In genomic region chr1:39105841-39106765, GRCh38 we compare ENCODE assay signal across 8 cellular contexts.
A peak's percentile ranks its signal among the peaks of the same experiment; 100 is the strongest.
DNase-seq lines count a peak whose midpoint lies in the region; ATAC-seq, FAIRE-seq and TF ChIP-seq lines count a peak whose summit lies in the region.

No MANE protein-coding gene starts in this region.

- CTCF ChIA-PET in BJ (lab: Yijun Ruan, JAX) (interaction anchor here (0.6 to 2.4 kb wide), 6 partner anchors 21 to 471 kb away, joined by 3 to 21 read pairs (median 4); no protein-coding TSS in a partner anchor), endothelial cell of umbilical vein (lab: Charles Lee) (interaction anchor here (0.7 to 7.0 kb wide), 8 partner anchors 15 to 153 kb away, joined by 3 to 82 read pairs (median 8); no protein-coding TSS in a partner anchor)

- POLR2A ChIA-PET in BJ (lab: Charles Lee) (interaction anchor here (0.7 to 1.4 kb wide), 2 partner anchors 54 to 289 kb away, joined by 3 to 6 read pairs; no protein-coding TSS in a partner anchor), endothelial cell of umbilical vein (lab: Charles Lee) (interaction anchor here (1.0 kb wide), 1 partner anchor 27 kb away, joined by 3 read pairs; no protein-coding TSS in a partner anchor)

- H3K36me3 ChIP-seq in BJ (ENCODE audit: control insufficient read depth, insufficient read depth, low read length) = no peaks in the 10 kb centered on the region
- H3K36me3 ChIP-seq in Loucy (ENCODE audit: insufficient read depth, low read length) = no peaks in the 10 kb centered on the region
- H3K36me3 ChIP-seq in endothelial cell of umbilical vein (ENCODE audit: control insufficient read depth in 2 of 2, extremely low read depth in 1 of 2, insufficient read depth in 2 of 2, low read length in 2 of 2) = no peaks in the 10 kb centered on the region
- no peaks in the 10 kb centered on the region for H3K36me3 ChIP-seq in mucosa of descending colon (ENCODE audit: low read depth)
- H3K36me3 ChIP-seq in tibial nerve = no peaks in the 10 kb centered on the region

- DNase-seq in BJ (ENCODE audit: low read depth) (no peak), GM19239 (ENCODE audit: insufficient read length, low spot score) (peak; percentile 61), endothelial cell of umbilical vein (ENCODE audit: low read depth, low spot score) (peak; percentile 76), mucosa of descending colon (peak; percentile 54 to 74 (median 67)), tibial nerve (ENCODE audit: low spot score in 2 of 2) (peak in 1 of 2 donors; percentile 39)
- peak; percentile 47 to 55 for DNase-seq in activated CD4-positive, alpha-beta T cell treated with anti-CD3 and anti-CD28 coated beads for 4 hours
- DNase-seq in effector CD8-positive, alpha-beta T cell (lab: John Stamatoyannopoulos, UW) = no peak

- peak overlapping the region; percentile 78 for H3K9ac ChIP-seq in Loucy (ENCODE audit: low read depth, low read length, poor library complexity, severe bottlenecking)
- peak overlapping the region; percentile 81 for H3K9ac ChIP-seq in endothelial cell of umbilical vein (replicated peaks; ENCODE audit: extremely low read depth, insufficient read depth, low read length)

- dilution Hi-C loops in endothelial cell of umbilical vein (cut with MboI; ENCODE audit: extremely low pct_ligation_motif_present, low sequenced_read_pairs) = no loop called here

- TF ChIP-seq CTCF in BJ (IDR thresholded peaks at IDR 0.05; ENCODE audit: insufficient read depth, low read depth, low read length) (no peak), Loucy (conservative IDR thresholded peaks at IDR 0.05; ENCODE audit: low read length) (no peak), endothelial cell of umbilical vein (IDR thresholded peaks at IDR 0.05; ENCODE audit: extremely low read depth in 1 of 2, insufficient read depth in 1 of 2, low read depth in 1 of 2, low read length in 2 of 2) (no peak), mucosa of descending colon (IDR thresholded peaks at IDR 0.05) (no peak), tibial nerve (IDR thresholded peaks at IDR 0.05) (no peak)

- TSS peak; percentile 12 for BruUV-seq in endothelial cell of umbilical vein (replicated peaks; lab: Mats Ljungman, UMichigan)

- H3F3A ChIP-seq in Loucy (ENCODE audit: low read depth) = peaks cover 13% of the 10 kb centered on the region; the same call in 1 of the 2 replicates

- H3K27ac ChIP-seq in endothelial cell of umbilical vein (ENCODE audit: insufficient read depth, low read depth, low read length) (peak overlapping the region; percentile 82), tibial nerve (peak overlapping the region; percentile 62 to 87 (median 84))

- 2 to 5% methylated on average over 28 to 39 of the region's 39 CpGs for whole genome bisulfite sequencing in tibial nerve, 2 donors

- H3K4me3 ChIP-seq in BJ (ENCODE audit: low read depth, low read length) = peak overlapping the region; percentile 79
- H3K4me3 ChIP-seq in Loucy (ENCODE audit: low read length, poor library complexity, severe bottlenecking) = peak overlapping the region; percentile 94
- H3K4me3 ChIP-seq in endothelial cell of umbilical vein (replicated peaks in 1 of 3; ENCODE audit: insufficient read depth in 1 of 3, low read depth in 1 of 3, low read length in 3 of 3) = peak overlapping the region; percentile 70 to 79 (median 77)
- H3K4me3 ChIP-seq in mucosa of descending colon = peak overlapping the region; percentile 67
- H3K4me3 ChIP-seq in tibial nerve = peak overlapping the region; percentile 43 to 72 (median 60)

- H3K79me2 ChIP-seq in Loucy (ENCODE audit: insufficient read depth, low read length) = peaks cover 54% of the 10 kb centered on the region
- peaks cover 76% of the 10 kb centered on the region for H3K79me2 ChIP-seq in endothelial cell of umbilical vein (ENCODE audit: control insufficient read depth, insufficient read depth, low read length)

- H3K27me3 ChIP-seq in BJ (ENCODE audit: control insufficient read depth, insufficient read depth, low read length) = no peaks in the 10 kb centered on the region
- H3K27me3 ChIP-seq in Loucy (ENCODE audit: insufficient read depth, low read length, poor library complexity, severe bottlenecking) = no peaks in the 10 kb centered on the region
- no peaks in the 10 kb centered on the region for H3K27me3 ChIP-seq in endothelial cell of umbilical vein (ENCODE audit: control insufficient read depth in 2 of 2, insufficient read depth in 2 of 2, low read length in 2 of 2)
- no peaks in the 10 kb centered on the region for H3K27me3 ChIP-seq in tibial nerve

- H3K4me2 ChIP-seq in Loucy (ENCODE audit: low read depth, low read length, poor library complexity, severe bottlenecking) (peak overlapping the region; percentile 80), endothelial cell of umbilical vein (ENCODE audit: insufficient read depth, low read length) (peak overlapping the region; percentile 92)

- H4K20me1 ChIP-seq in Loucy (ENCODE audit: insufficient read depth, low read length, poor library complexity, severe bottlenecking) (peaks cover 18% of the 10 kb centered on the region), endothelial cell of umbilical vein (replicated peaks; ENCODE audit: control insufficient read depth, extremely low read depth, insufficient read depth, low read length) (no peaks in the 10 kb centered on the region)

- FAIRE-seq in GM19239 (lab: Jason Lieb, UNC) = peak; percentile 47
- peak; percentile 85 for FAIRE-seq in endothelial cell of umbilical vein (lab: Jason Lieb, UNC)

- peak overlapping the region; percentile 85 for H2AFZ ChIP-seq in Loucy (ENCODE audit: low read length)
- no peak overlapping the region for H2AFZ ChIP-seq in endothelial cell of umbilical vein (ENCODE audit: low read depth, low read length)

- peak; percentile 54 for ATAC-seq in mucosa of descending colon

- TF ChIP-seq POLR2A in endothelial cell of umbilical vein (IDR thresholded peaks at IDR 0.05; ENCODE audit: low read depth, low read length) = peak; percentile 66
- TF ChIP-seq POLR2A in tibial nerve (IDR thresholded peaks at IDR 0.05) = no peak

- peaks cover 49% of the 10 kb centered on the region for H3K4me1 ChIP-seq in Loucy (ENCODE audit: insufficient read depth, low read length, poor library complexity, severe bottlenecking)
- H3K4me1 ChIP-seq in endothelial cell of umbilical vein (ENCODE audit: control insufficient read depth, extremely low read depth, insufficient read depth, low read length) = peaks cover 62% of the 10 kb centered on the region
- peaks cover 21% of the 10 kb centered on the region for H3K4me1 ChIP-seq in mucosa of descending colon (ENCODE audit: low read depth)
- H3K4me1 ChIP-seq in tibial nerve = peaks cover 0 to 59% (median 30%) of the 10 kb centered on the region in 4 donors

- no peaks in the 10 kb centered on the region for H3K9me2 ChIP-seq in Loucy (replicated peaks; ENCODE audit: low read depth, low read length)

- H3K9me1 ChIP-seq in endothelial cell of umbilical vein (replicated peaks; ENCODE audit: control insufficient read depth, extremely low read depth, insufficient read depth, low read length) = no peaks in the 10 kb centered on the region

- intact Hi-C loops in endothelial cell of umbilical vein (cut with micrococcal nuclease) = loop anchor here (2.0 to 5.0 kb wide), 2 partner anchors 53 to 291 kb away; no protein-coding TSS in a partner anchor
- intact Hi-C loops in mucosa of descending colon (cut with DNase I, micrococcal nuclease) = loop anchor here in 1 of 2 donors (10.0 kb wide), 1 partner anchor 159 kb away; no protein-coding TSS in a partner anchor

- no peaks in the 10 kb centered on the region for H3K9me3 ChIP-seq in Loucy (ENCODE audit: insufficient read depth, low read depth, low read length)
- H3K9me3 ChIP-seq in endothelial cell of umbilical vein (replicated peaks; ENCODE audit: control insufficient read depth, insufficient read depth, low read length) = no peaks in the 10 kb centered on the region
- no peaks in the 10 kb centered on the region for H3K9me3 ChIP-seq in mucosa of descending colon
- H3K9me3 ChIP-seq in tibial nerve = no peaks in the 10 kb centered on the region

- TF ChIP-seq EP300 in tibial nerve (IDR thresholded peaks at IDR 0.05) = peak in 1 of 2 donors; percentile 47

TF ChIP-seq in endothelial cell of umbilical vein, 7 proteins besides CTCF, POLR2A, EP300 and RAD21:
- TF ChIP-seq POLR2AphosphoS5 (IDR thresholded peaks at IDR 0.05; ENCODE audit: insufficient read depth, low read depth, low read length) (peak; percentile 66), GATA2 (IDR thresholded peaks at IDR 0.05; ENCODE audit: insufficient read depth, insufficient read length, low read depth, low read length) (no peak)

Comparison
In these comparisons a context has a peak if more than half of its experiments do, and no peak if none do; other contexts are left out.
1. DNase-seq: peak in GM19239 (single experiment), activated CD4-positive, alpha-beta T cell treated with anti-CD3 and anti-CD28 coated beads for 4 hours (2 of 2), endothelial cell of umbilical vein (single experiment) and mucosa of descending colon (3 of 3); none in BJ (single experiment) and effector CD8-positive, alpha-beta T cell (single experiment).
2. Peak in every context shown above with its lines, with median percentiles within 50 percentile points of each other: H3K4me3 ChIP-seq.